Comparison of ENCODE assay signal across 11 cellular contexts in the genomic region with DNA sequence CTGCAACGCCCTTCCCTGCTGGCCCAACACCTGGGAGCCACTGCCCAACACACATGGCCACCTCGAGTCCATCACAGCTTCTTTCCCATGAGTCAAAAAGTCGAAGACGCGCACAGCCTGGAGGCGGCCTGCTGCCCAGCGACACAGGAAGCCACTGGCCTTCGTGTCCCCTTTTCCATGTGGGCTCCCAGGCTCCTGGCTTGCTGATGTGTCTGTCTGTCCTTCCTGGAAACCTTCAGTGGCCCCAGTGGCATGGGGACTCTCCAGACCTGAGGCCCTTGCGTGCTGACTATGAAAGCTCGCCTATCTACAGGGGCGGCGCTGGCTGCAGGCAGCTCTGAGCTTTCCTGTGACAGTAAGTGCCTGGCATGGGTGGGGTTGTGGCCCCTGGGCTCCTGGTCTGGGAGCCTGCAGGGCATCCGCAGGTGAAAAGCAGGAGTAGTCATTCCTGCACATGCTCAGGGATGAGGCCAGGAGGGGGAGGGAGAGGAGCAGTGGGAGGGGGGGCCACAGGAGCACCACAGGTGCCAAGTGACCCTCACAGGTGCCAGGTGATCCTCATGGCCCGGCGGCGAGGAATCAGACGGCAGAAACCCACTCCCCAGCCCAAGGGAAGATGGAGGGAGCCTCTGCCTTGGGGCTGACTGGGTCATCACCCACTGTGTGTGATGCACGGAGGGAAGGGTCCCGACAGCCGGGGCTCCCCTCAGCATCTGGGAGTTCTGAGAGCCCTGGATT. TPM values are rescaled to one million over a fixed set of nuclear protein-coding genes. Genes with fewer than 3 reads are reported as not detected.
A peak's percentile ranks its signal among the peaks of the same experiment; 100 is the strongest.
DNase-seq lines count a peak whose midpoint lies in the region; ATAC-seq and TF ChIP-seq lines count a peak whose summit lies in the region.
"Had no signal": no experiment of that assay in that cellular context is flagged by ENCODE, and none has a peak within 500 bp of the region (broad histone marks: within the 10 kb centered on the region; RNA-seq: fewer than 3 reads in every experiment).

No MANE protein-coding gene starts in this region.

- H3K27ac ChIP-seq in effector memory CD4-positive, alpha-beta T cell (ENCODE audit: insufficient read depth, low read length, poor library complexity, severe bottlenecking) = peak overlapping the region; percentile 36
- H3K27ac ChIP-seq in upper lobe of left lung = peak overlapping the region; percentile 78 to 85 (median 85)

- H3K4me1 ChIP-seq in effector memory CD4-positive, alpha-beta T cell (ENCODE audit: control insufficient read depth, insufficient read depth, low read length, poor library complexity, severe bottlenecking) = peaks cover 59% of the 10 kb centered on the region
- H3K4me1 ChIP-seq in upper lobe of left lung = peaks cover 81 to 97% (median 93%) of the 10 kb centered on the region in 4 donors

- no peak overlapping the region for H3K4me3 Mint-ChIP-seq in activated naive CD4-positive, alpha-beta T cell treated with anti-CD3 and anti-CD28 coated beads, Interleukin-2, amount 50 U/mL, for 24 hours
- H3K4me3 Mint-ChIP-seq in osteocyte (ENCODE audit: unreplicated experiment) = no peak overlapping the region
- H3K4me3 Mint-ChIP-seq: activated CD8-positive, alpha-beta memory T cell treated with anti-CD3 and anti-CD28 coated beads, Interleukin-2, amount 10 ng/mL, durations not matched to agents 7 days and 5 days had no signal

- H3K27ac Mint-ChIP-seq in activated naive CD4-positive, alpha-beta T cell treated with anti-CD3 and anti-CD28 coated beads, Interleukin-2, amount 50 U/mL, for 24 hours = peak overlapping the region; percentile 23
- H3K27ac Mint-ChIP-seq in osteocyte (ENCODE audit: unreplicated experiment) = peak overlapping the region; percentile 90
- H3K27ac Mint-ChIP-seq: activated CD8-positive, alpha-beta memory T cell treated with anti-CD3 and anti-CD28 coated beads, Interleukin-2, amount 10 ng/mL, durations not matched to agents 7 days and 5 days had no signal

- H3K36me3 Mint-ChIP-seq in activated naive CD4-positive, alpha-beta T cell treated with anti-CD3 and anti-CD28 coated beads, Interleukin-2, amount 50 U/mL, for 24 hours = no peaks in the 10 kb centered on the region
- no peaks in the 10 kb centered on the region for H3K36me3 Mint-ChIP-seq in osteocyte (ENCODE audit: unreplicated experiment)

- no peak overlapping the region for H3K4me3 ChIP-seq in effector memory CD4-positive, alpha-beta T cell (ENCODE audit: insufficient read depth, low read depth, low read length, poor library complexity, severe bottlenecking)
- H3K4me3 ChIP-seq in upper lobe of left lung = no peak overlapping the region

- peaks cover 3% of the 10 kb centered on the region for H3K36me3 ChIP-seq in effector memory CD4-positive, alpha-beta T cell (ENCODE audit: control insufficient read depth, insufficient read depth, low read length)
- H3K36me3 ChIP-seq in upper lobe of left lung = peaks cover 0 to 8% (median 0%) of the 10 kb centered on the region in 4 donors

- 86 to 97% methylated on average over 13 to 18 of the region's 20 CpGs for WGBS in upper lobe of left lung, 2 donors

- no peak for TF ChIP-seq POLR2A in upper lobe of left lung (IDR thresholded peaks at IDR 0.05)

- DNase-seq in activated naive CD4-positive, alpha-beta T cell (lab: John Stamatoyannopoulos, UW) = no peak
- no peak for DNase-seq in effector memory CD4-positive, alpha-beta T cell
- DNase-seq in osteocyte (ENCODE audit: extremely low spot score, unreplicated experiment) (no peak), upper lobe of left lung (peak in 1 of 2 donors; percentile 45), NK-92 (lab: John Stamatoyannopoulos, UW; ENCODE audit: unreplicated experiment) (no peak), epidermal melanocyte (ENCODE audit: insufficient read length, low spot score) (no peak), DMS79 (lab: John Stamatoyannopoulos, UW) (no peak)
- DNase-seq: activated CD8-positive, alpha-beta memory T cell treated with anti-CD3 and anti-CD28 coated beads, Interleukin-2, amount 10 ng/mL, durations not matched to agents 7 days and 5 days; NCI-H1694 treated with DMSO at 0.1 percent for 48 hours; T1000 had no signal

- H3K4me1 Mint-ChIP-seq in activated naive CD4-positive, alpha-beta T cell treated with anti-CD3 and anti-CD28 coated beads, Interleukin-2, amount 50 U/mL, for 24 hours = peaks cover 53% of the 10 kb centered on the region
- H3K4me1 Mint-ChIP-seq in osteocyte (ENCODE audit: unreplicated experiment) = peaks cover 89% of the 10 kb centered on the region

- ATAC-seq in upper lobe of left lung (ENCODE audit: low FRiP score in 2 of 2) = no peak
- ATAC-seq: activated CD8-positive, alpha-beta memory T cell treated with anti-CD3 and anti-CD28 coated beads, Interleukin-2, amount 10 ng/mL, durations not matched to agents 7 days and 5 days had no signal

- no peaks in the 10 kb centered on the region for H3K27me3 Mint-ChIP-seq in activated naive CD4-positive, alpha-beta T cell treated with anti-CD3 and anti-CD28 coated beads, Interleukin-2, amount 50 U/mL, for 24 hours
- no peaks in the 10 kb centered on the region for H3K27me3 Mint-ChIP-seq in osteocyte (ENCODE audit: unreplicated experiment)
- H3K27me3 Mint-ChIP-seq: activated CD8-positive, alpha-beta memory T cell treated with anti-CD3 and anti-CD28 coated beads, Interleukin-2, amount 10 ng/mL, durations not matched to agents 7 days and 5 days had no signal

- no peaks in the 10 kb centered on the region for H3K27me3 ChIP-seq in effector memory CD4-positive, alpha-beta T cell (replicated peaks; ENCODE audit: control insufficient read depth, insufficient read depth, low read length, poor library complexity, severe bottlenecking)
- H3K27me3 ChIP-seq in upper lobe of left lung = no peaks in the 10 kb centered on the region

- H3K9me3 Mint-ChIP-seq in activated naive CD4-positive, alpha-beta T cell treated with anti-CD3 and anti-CD28 coated beads, Interleukin-2, amount 50 U/mL, for 24 hours = no peaks in the 10 kb centered on the region
- H3K9me3 Mint-ChIP-seq in osteocyte (ENCODE audit: unreplicated experiment) = no peaks in the 10 kb centered on the region

- no peaks in the 10 kb centered on the region for H3K9me3 ChIP-seq in effector memory CD4-positive, alpha-beta T cell (ENCODE audit: control insufficient read depth, low read length)
- H3K9me3 ChIP-seq in upper lobe of left lung = no peaks in the 10 kb centered on the region

- no peak for TF ChIP-seq CTCF in osteocyte (IDR thresholded peaks at IDR 0.05)
- TF ChIP-seq CTCF in upper lobe of left lung (IDR thresholded peaks at IDR 0.05) = no peak

- no peak for TF ChIP-seq EP300 in upper lobe of left lung (IDR thresholded peaks at IDR 0.05)

RNA-seq across cellular contexts. Expression of gene SH3GL1, which starts 27.5 kb away (rescaled TPM):
- total RNA-seq in osteocyte = 105 and 115 TPM in 2 replicates
- 10 to 100 TPM; 27.4 to 60.1 (median 53.8) TPM for total RNA-seq in upper lobe of left lung

RNA-seq across cellular contexts. Expression of gene MPND, which starts 29.4 kb away (rescaled TPM):
- total RNA-seq in osteocyte (14.2 and 20.0 TPM in 2 replicates), upper lobe of left lung (10 to 100 TPM in 4 of 6 donors, 1 to 10 TPM in 2; 7.7 to 37.1 (median 15.6) TPM)

RNA-seq across cellular contexts. Expression of gene CHAF1A, which starts 29.6 kb away (rescaled TPM):
- 9.7 and 14.0 TPM in 2 replicates for total RNA-seq in osteocyte
- total RNA-seq in upper lobe of left lung = 10 to 100 TPM in 3 of 6 donors, 1 to 10 TPM in 3; 3.3 to 16.8 (median 10.1) TPM

RNA-seq across cellular contexts. Expression of gene STAP2, which starts 34.2 kb away (rescaled TPM):
- total RNA-seq in osteocyte = 2.7 and 5.9 TPM in 2 replicates
- total RNA-seq in upper lobe of left lung = 10 to 100 TPM; 11.2 to 39.8 (median 14.7) TPM
